ENCODE assay signal across 8 cellular contexts in the genomic region with DNA sequence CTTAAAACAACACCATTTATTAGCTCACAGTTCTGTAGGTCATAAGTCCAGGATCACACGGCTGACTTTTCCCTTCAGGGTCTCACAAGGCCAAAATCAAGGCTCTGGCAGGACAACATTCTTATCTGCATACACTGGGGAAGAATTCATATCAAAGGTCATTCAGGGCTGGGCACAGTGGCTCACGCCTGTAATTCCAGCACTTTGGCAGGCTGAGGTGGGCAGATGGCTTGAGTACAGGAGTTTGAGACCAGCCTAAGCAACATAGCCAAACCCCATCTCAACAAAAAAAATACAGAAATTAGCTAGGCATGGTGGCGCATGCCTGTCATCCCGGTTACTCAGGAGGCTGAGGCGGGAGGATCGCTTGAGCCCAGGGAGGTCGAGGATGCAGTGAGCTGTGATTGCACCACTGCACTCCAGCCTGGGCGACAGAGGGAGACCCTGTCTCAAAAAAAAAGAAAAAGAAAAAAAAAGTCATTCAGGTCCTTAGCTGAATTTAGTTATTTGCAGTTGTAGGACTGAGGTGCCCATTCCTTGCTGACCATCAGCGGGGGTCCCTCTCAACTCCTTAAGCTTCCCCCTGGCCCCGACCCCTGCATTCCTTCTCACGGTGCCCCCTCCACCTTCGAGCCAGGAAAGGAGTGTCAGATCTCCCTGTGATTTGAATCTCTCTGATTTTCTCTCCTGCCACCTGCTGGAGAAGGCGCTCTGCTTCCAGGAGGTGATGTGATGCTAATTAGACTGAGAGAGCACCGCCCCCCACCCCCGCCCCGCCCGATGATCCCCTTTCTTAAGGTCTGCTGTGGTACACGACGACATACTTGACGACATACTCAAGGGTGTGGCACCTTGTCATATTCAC.
DNase-seq lines count a peak whose midpoint lies in the region; ATAC-seq and TF ChIP-seq lines count a peak whose summit lies in the region.

No MANE protein-coding gene starts in this region.

- DNase-seq in GM10248 (ENCODE audit: extremely low spot score), result peak; percentile 60
- peak; percentile 25 for DNase-seq in NCI-H2171 (lab: John Stamatoyannopoulos, UW)
- DNase-seq in fibroblast of mammary gland (ENCODE audit: low read depth), result no peak
- peak; percentile 57 for DNase-seq in osteoblast (ENCODE audit: insufficient read length, low spot score, missing footprints)
- DNase-seq in NK-92 (lab: John Stamatoyannopoulos, UW; ENCODE audit: unreplicated experiment), result no peak
- no peak for DNase-seq in NOMO-1 treated with DMSO at 0.1 percent for 48 hours (lab: John Stamatoyannopoulos, UW; ENCODE audit: unreplicated experiment)
- DNase-seq in vagina (ENCODE audit: extremely low spot score in 2 of 2), result no peak

- H3K79me2 ChIP-seq in osteoblast (ENCODE audit: insufficient read depth, low read length), result no peaks in the 10 kb centered on the region

- POLR2A ChIA-PET in GM10248 (lab: Yijun Ruan, JAX), result no interaction called here

- no peak for ATAC-seq in HG02571 (IDR thresholded peaks at IDR 0.05; ENCODE audit: unreplicated experiment)

- intact Hi-C loops in vagina (cut with DNase I), result no loop called here

- H3K4me3 ChIP-seq in fibroblast of mammary gland (ENCODE audit: control insufficient read depth, low read depth, low read length) (no peak overlapping the region), osteoblast (ENCODE audit: insufficient read depth, low read length) (no peak overlapping the region), vagina (no peak overlapping the region)

- TF ChIP-seq CTCF in GM10248 (IDR thresholded peaks at IDR 0.05; ENCODE audit: control extremely low read depth, extremely low read depth, low read depth, missing control alignments), result peak; percentile 30
- TF ChIP-seq CTCF in fibroblast of mammary gland (conservative IDR thresholded peaks at IDR 0.05; ENCODE audit: control insufficient read depth, insufficient read depth, low read depth, low read length), result peak; percentile 5
- no peak for TF ChIP-seq CTCF in osteoblast (IDR thresholded peaks at IDR 0.05; ENCODE audit: extremely low read depth, low read depth, low read length)
- no peak for TF ChIP-seq CTCF in vagina (IDR thresholded peaks at IDR 0.05)

- H2AFZ ChIP-seq in osteoblast (ENCODE audit: low read length), result no peak overlapping the region

- no peaks in the 10 kb centered on the region for H3K9me3 ChIP-seq in osteoblast (ENCODE audit: low read depth, low read length)
- H3K9me3 ChIP-seq in vagina, result no peaks in the 10 kb centered on the region

- H3K4me2 ChIP-seq in osteoblast (ENCODE audit: insufficient read depth, low read length), result no peak overlapping the region

- H3K27ac ChIP-seq in osteoblast (ENCODE audit: low read depth, low read length) (no peak overlapping the region), vagina (no peak overlapping the region)

- TF ChIP-seq POLR2A in vagina (IDR thresholded peaks at IDR 0.05), result no peak

- H4K20me1 ChIP-seq in osteoblast (ENCODE audit: insufficient read depth, low read length), result no peaks in the 10 kb centered on the region

- H3K36me3 ChIP-seq in osteoblast (ENCODE audit: insufficient read depth, low read length) (no peaks in the 10 kb centered on the region), vagina (no peaks in the 10 kb centered on the region)

- CTCF ChIA-PET in GM10248 (lab: Yijun Ruan, JAX), result interaction anchor here (0.8 to 2.9 kb wide), 8 partner anchors 11 to 105 kb away, joined by 3 to 9 read pairs (median 4); a partner anchor contains a TSS

- peaks cover 18% of the 10 kb centered on the region for H3K4me1 ChIP-seq in osteoblast (ENCODE audit: insufficient read depth, low read length)
- peaks cover 7% of the 10 kb centered on the region for H3K4me1 ChIP-seq in vagina

- H3K27me3 ChIP-seq in osteoblast (ENCODE audit: insufficient read depth, low read length), result no peaks in the 10 kb centered on the region
- H3K27me3 ChIP-seq in vagina, result no peaks in the 10 kb centered on the region

Comparison
In these comparisons a context has a peak if more than half of its experiments do, and no peak if none do; other contexts are left out.
1. DNase-seq: peak in GM10248 (single experiment), NCI-H2171 (single experiment) and osteoblast (single experiment); none in fibroblast of mammary gland (single experiment), NK-92 (single experiment), NOMO-1 treated with DMSO at 0.1 percent for 48 hours (single experiment) and vagina (0 of 2).
2. CTCF ChIP-seq: peak in GM10248 (single experiment) and fibroblast of mammary gland (single experiment); none in osteoblast (single experiment) and vagina (0 of 3).